In genomic region chr1:247614625-247615024, GRCh38 we compare ENCODE assay signal across 33 cellular contexts. TPM values are rescaled to one million over a fixed set of nuclear protein-coding genes. Genes with fewer than 3 reads are reported as not detected.
"Had no signal": no experiment of that assay in that cellular context is flagged by ENCODE, and none has a peak within 500 bp of the region (broad histone marks: within the 10 kb centered on the region; RNA-seq: fewer than 3 reads in every experiment).

No MANE protein-coding gene starts in this region.

- H3K27ac ChIP-seq: lower lobe of right lung, pancreas, prostate gland, sigmoid colon, spleen, tibial nerve, vagina had no signal

- H3K27ac Mint-ChIP-seq: naive thymus-derived CD8-positive, alpha-beta T cell; stimulated activated naive B cell treated with anti-CD40 and anti-IgM and Interleukin-4, amounts not matched to agents 10 μg/mL and 1 μg/mL and 100 μg/mL, for 72 hours; stimulated activated naive CD8-positive, alpha-beta T cell treated with anti-CD3 and anti-CD28 coated beads, Interleukin-15, Interleukin-2, amounts not matched to agents 100 ng/mL and 50 ng/mL, for 24 hours; type B pancreatic cell had no signal

- H3K9me3 ChIP-seq: lower lobe of right lung, pancreas, prostate gland, vagina had no signal

- H3K36me3 Mint-ChIP-seq: naive thymus-derived CD8-positive, alpha-beta T cell; stimulated activated naive B cell treated with anti-CD40 and anti-IgM and Interleukin-4, amounts not matched to agents 10 μg/mL and 1 μg/mL and 100 μg/mL, for 72 hours; type B pancreatic cell had no signal

- H3K4me3 ChIP-seq: lower lobe of right lung, pancreas, prostate gland, sigmoid colon, spleen, tibial nerve, vagina had no signal

- H3K4me3 Mint-ChIP-seq: naive thymus-derived CD8-positive, alpha-beta T cell; stimulated activated naive B cell treated with anti-CD40 and anti-IgM and Interleukin-4, amounts not matched to agents 10 μg/mL and 1 μg/mL and 100 μg/mL, for 72 hours; stimulated activated naive CD8-positive, alpha-beta T cell treated with anti-CD3 and anti-CD28 coated beads, Interleukin-15, Interleukin-2, amounts not matched to agents 100 ng/mL and 50 ng/mL, for 24 hours; type B pancreatic cell had no signal

- H3K4me1 ChIP-seq: lower lobe of right lung, pancreas, prostate gland, sigmoid colon, spleen, tibial nerve, vagina had no signal

- H3K36me3 ChIP-seq: lower lobe of right lung, pancreas, prostate gland, sigmoid colon, spleen, tibial nerve, vagina had no signal

- H3K27me3 Mint-ChIP-seq: type B pancreatic cell had no signal

- H3K9me3 Mint-ChIP-seq: stimulated activated naive CD8-positive, alpha-beta T cell treated with anti-CD3 and anti-CD28 coated beads, Interleukin-15, Interleukin-2, amounts not matched to agents 100 ng/mL and 50 ng/mL, for 24 hours; type B pancreatic cell had no signal

- H3K4me1 Mint-ChIP-seq: naive thymus-derived CD8-positive, alpha-beta T cell; stimulated activated naive B cell treated with anti-CD40 and anti-IgM and Interleukin-4, amounts not matched to agents 10 μg/mL and 1 μg/mL and 100 μg/mL, for 72 hours had no signal

- DNase-seq: head of caudate nucleus; hippocampal formation; kidney glomerular epithelial cell; left cardiac atrium; lower lobe of right lung; mammary epithelial cell; mesenchymal stem cell; naive thymus-derived CD8-positive, alpha-beta T cell; nucleus accumbens; posterior cingulate gyrus; retina; right cardiac atrium; sigmoid colon; small intestine; spleen; stimulated activated CD4-positive, alpha-beta T cell treated with anti-CD3 and anti-CD28 coated beads, Interleukin-4, amount 100 ng/mL, for 24 hours; stimulated activated naive B cell treated with anti-CD40 and anti-IgM and Interleukin-4, amounts not matched to agents 10 μg/mL and 1 μg/mL and 100 μg/mL, for 72 hours; substantia nigra had no signal

- ATAC-seq: left cardiac atrium; left lobe of liver; naive thymus-derived CD8-positive, alpha-beta T cell; pancreas; stimulated activated naive B cell treated with anti-CD40 and anti-IgM and Interleukin-4, amounts not matched to agents 10 μg/mL and 1 μg/mL and 100 μg/mL, for 72 hours had no signal

- H3K27me3 ChIP-seq: pancreas, sigmoid colon, spleen, tibial nerve, vagina had no signal

RNA-seq across cellular contexts. Expression of gene OR2G3, which starts 9.2 kb away (rescaled TPM):
- total RNA-seq: left cardiac atrium; left lobe of liver; liver; lower lobe of right lung; mammary epithelial cell; mucosa of gallbladder; naive thymus-derived CD8-positive, alpha-beta T cell; osteoblast; pancreas; prostate gland; right cardiac atrium; sigmoid colon; spleen; temporal lobe; tibial nerve; urinary bladder; vagina had no signal
- polyA plus RNA-seq: keratinocyte; liver; mammary epithelial cell; naive thymus-derived CD8-positive, alpha-beta T cell; neural cell; pancreas; right cardiac atrium; sigmoid colon; small intestine; spleen; thymus; urinary bladder had no signal

RNA-seq across cellular contexts. Expression of gene OR2G2, which starts 26.5 kb away (rescaled TPM):
- total RNA-seq: left cardiac atrium; left lobe of liver; liver; lower lobe of right lung; mammary epithelial cell; mucosa of gallbladder; naive thymus-derived CD8-positive, alpha-beta T cell; osteoblast; pancreas; prostate gland; right cardiac atrium; sigmoid colon; spleen; temporal lobe; tibial nerve; urinary bladder; vagina had no signal
- polyA plus RNA-seq: keratinocyte; liver; mammary epithelial cell; naive thymus-derived CD8-positive, alpha-beta T cell; neural cell; pancreas; right cardiac atrium; sigmoid colon; small intestine; spleen; urinary bladder had no signal
